ENCODE assay signal across 1 cellular context in genomic region chr5:74272019-74272775, GRCh38.
TF ChIP-seq lines count a peak whose summit lies in the region.

No MANE protein-coding gene starts in this region.

TF ChIP-seq in H1, 55 proteins besides CTCF, POLR2A, EP300 and RAD21 (continued from another document):
- TF ChIP-seq E2F6 (IDR thresholded peaks at IDR 0.05): no peak
- no peak for TF ChIP-seq RBBP5 (IDR thresholded peaks at IDR 0.05; ENCODE audit: borderline replicate concordance, low read depth, low read length)
- TF ChIP-seq TEAD4 (IDR thresholded peaks at IDR 0.05; ENCODE audit: low read depth, low read length): peak; percentile 92
- no peak for TF ChIP-seq FOSL1 (IDR thresholded peaks at IDR 0.05; ENCODE audit: insufficient read depth, low read depth, low read length)
- TF ChIP-seq BCL11A (IDR thresholded peaks at IDR 0.05; ENCODE audit: low read depth in 2 of 2, low read length in 2 of 2): no peak
- TF ChIP-seq CBX8 (IDR thresholded peaks at IDR 0.05; ENCODE audit: borderline replicate concordance, low read depth, low read length): no peak
- TF ChIP-seq SUZ12 (IDR thresholded peaks at IDR 0.05; ENCODE audit: low read length): no peak
